25 cellular contexts compared by ENCODE assay signal in the genomic region with DNA sequence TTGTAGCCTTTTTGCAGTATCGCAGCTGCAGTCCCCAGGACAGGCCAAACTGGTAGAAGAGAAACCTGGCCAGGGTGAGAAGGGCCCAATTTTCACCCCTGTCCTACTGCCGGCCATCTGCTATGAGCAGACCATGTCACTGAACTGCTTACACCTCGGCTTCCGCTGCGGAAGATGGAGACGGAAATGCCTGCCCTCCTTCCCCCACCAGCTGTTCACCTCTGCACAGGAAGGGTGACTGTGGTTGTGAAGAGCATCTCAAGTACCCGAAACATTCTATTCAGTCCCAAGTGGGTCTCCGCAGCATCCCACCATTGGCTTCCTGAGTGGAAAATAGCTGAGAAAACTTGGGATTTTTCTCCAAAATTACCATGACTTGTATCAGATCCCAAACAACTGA. TPM values are rescaled to one million over a fixed set of nuclear protein-coding genes. Genes with fewer than 3 reads are reported as not detected.
"Had no signal": no experiment of that assay in that cellular context is flagged by ENCODE, and none has a peak within 500 bp of the region (broad histone marks: within the 10 kb centered on the region; RNA-seq: fewer than 3 reads in every experiment).

No MANE protein-coding gene starts in this region.

- H3K27ac ChIP-seq: HL-60, KMS-11, RWPE1 had no signal

- H3K4me2 ChIP-seq: KMS-11 had no signal

- H3K4me3 Mint-ChIP-seq: IgD-negative memory B cell had no signal

- H3K36me3 Mint-ChIP-seq: IgD-negative memory B cell had no signal

- H3K9ac ChIP-seq: KMS-11 had no signal

- ATAC-seq: K562, Panc1, PC-3 had no signal

- DNase-seq: Kasumi-1; MM.1S; NCI-H1092 treated with DMSO at 0.1 percent for 48 hours; NCI-H1436; NCI-H187; NCI-H2029; NCI-H2081 treated with DMSO at 0.1 percent for 48 hours; NCI-H2171; NCI-H226; NCI-H446; NCI-H510A; NCI-H524 treated with DMSO at 0.1 percent for 48 hours; NCI-H69; NCI-H774; NK-92 treated with Interleukin-12 subunit alpha and Interleukin-12 subunit beta, amount 100 ng/mL, for 24 hours; PC-3; SHP77 had no signal

- H3K27ac Mint-ChIP-seq: IgD-negative memory B cell had no signal

- H3K4me3 ChIP-seq: K562 had no signal

RNA-seq across cellular contexts. Expression of a gene that starts 16.1 kb away (rescaled TPM):
- total RNA-seq: K562, M059J, OCI-LY7, PC-3 had no signal
- polyA plus RNA-seq: IgD-negative memory B cell, K562 had no signal
